Comparison of ENCODE assay signal across 9 cellular contexts in genomic region chr22:46770151-46770641, GRCh38. TPM values are rescaled to one million over a fixed set of nuclear protein-coding genes. Genes with fewer than 3 reads are reported as not detected.
DNase-seq lines count a peak whose midpoint lies in the region; ATAC-seq and TF ChIP-seq lines count a peak whose summit lies in the region.
"Had no signal": no experiment of that assay in that cellular context is flagged by ENCODE, and none has a peak within 500 bp of the region (broad histone marks: within the 10 kb centered on the region; RNA-seq: fewer than 3 reads in every experiment).

No MANE protein-coding gene starts in this region.

- H3K9me3 Mint-ChIP-seq in activated naive CD8-positive, alpha-beta T cell treated with anti-CD3 and anti-CD28 coated beads, Interleukin-2, amount 10 ng/mL, durations not matched to agents 7 days and 5 days: no peaks in the 10 kb centered on the region
- H3K9me3 Mint-ChIP-seq: mesothelial cell of epicardium had no signal

- no peaks in the 10 kb centered on the region for H3K9me3 ChIP-seq in HEK293 (ENCODE audit: control insufficient read depth, insufficient read depth, low read depth, low read length)
- no peaks in the 10 kb centered on the region for H3K9me3 ChIP-seq in liver (ENCODE audit: control insufficient read depth in 4 of 4, low read length in 3 of 4)
- no peaks in the 10 kb centered on the region for H3K9me3 ChIP-seq in stomach

- TF ChIP-seq POLR2A in stomach (IDR thresholded peaks at IDR 0.05): no peak

- CTCF ChIA-PET in HEK293 (lab: Yijun Ruan, JAX): interaction anchor here (0.7 to 6.6 kb wide), 5 partner anchors 11 to 117 kb away, joined by 3 to 33 read pairs (median 4); no protein-coding TSS in a partner anchor

- TF ChIP-seq CTCF in HEK293 (tag by site-specific recombination; IDR thresholded peaks at IDR 0.05): no peak
- TF ChIP-seq CTCF in liver (IDR thresholded peaks at IDR 0.05; ENCODE audit: low read depth, low read length, missing input control): no peak
- TF ChIP-seq CTCF in stomach (IDR thresholded peaks at IDR 0.05): no peak

- H3K36me3 ChIP-seq in HEK293 (ENCODE audit: control insufficient read depth in 2 of 2, insufficient read depth in 1 of 2, low read length in 2 of 2) (peaks cover 0 to 9% of the 10 kb centered on the region in 2 experiments; a peak in 2 of 3 replicates), liver (ENCODE audit: control insufficient read depth in 4 of 4, insufficient read depth in 3 of 4, low read depth in 1 of 4, low read length in 3 of 4) (no peaks in the 10 kb centered on the region), stomach (no peaks in the 10 kb centered on the region)

- no peaks in the 10 kb centered on the region for H3K27me3 Mint-ChIP-seq in activated naive CD8-positive, alpha-beta T cell treated with anti-CD3 and anti-CD28 coated beads, Interleukin-2, amount 10 ng/mL, durations not matched to agents 7 days and 5 days

- H3K4me3 Mint-ChIP-seq in activated naive CD8-positive, alpha-beta T cell treated with anti-CD3 and anti-CD28 coated beads, Interleukin-2, amount 10 ng/mL, durations not matched to agents 7 days and 5 days: peak overlapping the region; percentile 52
- H3K4me3 Mint-ChIP-seq: mesothelial cell of epicardium had no signal

- no peak for DNase-seq in activated naive CD8-positive, alpha-beta T cell treated with anti-CD3 and anti-CD28 coated beads, Interleukin-2, amount 10 ng/mL, durations not matched to agents 7 days and 5 days
- DNase-seq in stomach (no peak), T-helper 2 cell (no peak), inferior parietal cortex (ENCODE audit: extremely low spot score) (no peak)
- DNase-seq: NCI-H510A had no signal

- peaks cover 20% of the 10 kb centered on the region for H3K36me3 Mint-ChIP-seq in activated naive CD8-positive, alpha-beta T cell treated with anti-CD3 and anti-CD28 coated beads, Interleukin-2, amount 10 ng/mL, durations not matched to agents 7 days and 5 days
- H3K36me3 Mint-ChIP-seq: mesothelial cell of epicardium had no signal

- H3K4me1 ChIP-seq in HEK293 (ENCODE audit: control insufficient read depth, insufficient read depth, low read length) (peaks cover 19% of the 10 kb centered on the region), liver (ENCODE audit: control insufficient read depth in 4 of 4, insufficient read depth in 4 of 4, low read length in 3 of 4) (peaks cover 0 to 25% (median 7%) of the 10 kb centered on the region in 4 donors), stomach (peaks cover 33 to 84% (median 75%) of the 10 kb centered on the region in 4 donors)

- H3K27me3 ChIP-seq in liver (ENCODE audit: control insufficient read depth in 4 of 4, insufficient read depth in 4 of 4, low read length in 3 of 4) (no peaks in the 10 kb centered on the region), stomach (no peaks in the 10 kb centered on the region)

- intact Hi-C loops in stomach (cut with DNase I; ENCODE audit: low total_unique reads): no loop called here

- H3K9ac ChIP-seq in liver (ENCODE audit: low read depth in 1 of 2, low read length in 2 of 2): no peak overlapping the region

- ATAC-seq in activated naive CD8-positive, alpha-beta T cell treated with anti-CD3 and anti-CD28 coated beads, Interleukin-2, amount 10 ng/mL, durations not matched to agents 7 days and 5 days (ENCODE audit: low read depth): no peak
- no peak for ATAC-seq in GM18520 (IDR thresholded peaks at IDR 0.05; ENCODE audit: unreplicated experiment)

- TF ChIP-seq RAD21 in liver (IDR thresholded peaks at IDR 0.05): no peak

- POLR2A ChIA-PET in HEK293 (lab: Yijun Ruan, JAX): no interaction called here
- POLR2A ChIA-PET in activated naive CD8-positive, alpha-beta T cell treated with anti-CD3 and anti-CD28 coated beads, Interleukin-2, amount 10 ng/mL, durations not matched to agents 7 days and 5 days (lab: Charles Lee): interaction anchor here (0.6 to 1.3 kb wide), 2 partner anchors 8 to 11 kb away, joined by 3 to 4 read pairs; no protein-coding TSS in a partner anchor

- H3K27ac ChIP-seq in HEK293 (ENCODE audit: extremely low read depth, low read depth, low read length): 0 out of 2 replicates have a peak overlapping the region, but pooled peaks have one; percentile 16
- peak overlapping the region; percentile 65 to 72 for H3K27ac ChIP-seq in liver (ENCODE audit: low read depth in 1 of 2, low read length in 2 of 2)
- H3K27ac ChIP-seq in stomach: peak overlapping the region; percentile 54 to 74 (median 63)

- no peak overlapping the region for H3K4me3 ChIP-seq in HEK293 (ENCODE audit: low read depth, low read length)
- H3K4me3 ChIP-seq in liver (ENCODE audit: low read depth in 1 of 3, low read length in 3 of 3): no peak overlapping the region
- H3K4me3 ChIP-seq in stomach: no peak overlapping the region

- TF ChIP-seq EP300 in stomach (IDR thresholded peaks at IDR 0.05): no peak

- H3K4me1 Mint-ChIP-seq in activated naive CD8-positive, alpha-beta T cell treated with anti-CD3 and anti-CD28 coated beads, Interleukin-2, amount 10 ng/mL, durations not matched to agents 7 days and 5 days: peaks cover 49% of the 10 kb centered on the region

- WGBS in liver: 77% methylated on average over 14 of the region's 14 CpGs
- WGBS in stomach, 5 donors: 76 to 87% (median 81%) methylated on average over 10 to 14 of the region's 14 CpGs

- peak overlapping the region; percentile 89 for H3K27ac Mint-ChIP-seq in activated naive CD8-positive, alpha-beta T cell treated with anti-CD3 and anti-CD28 coated beads, Interleukin-2, amount 10 ng/mL, durations not matched to agents 7 days and 5 days

TF ChIP-seq in HEK293, 187 proteins besides CTCF, POLR2A, EP300 and RAD21:
- TF ChIP-seq ZNF777 (tag by site-specific recombination; IDR thresholded peaks at IDR 0.05; ENCODE audit: borderline replicate concordance): no peak
- peak; percentile 87 for TF ChIP-seq REST (tag by site-specific recombination; IDR thresholded peaks at IDR 0.05)
TF ChIP-seq in HEK293: peak in this region for 1.

TF ChIP-seq in liver, 16 proteins besides CTCF, POLR2A, EP300 and RAD21:
- no peak for TF ChIP-seq EGR1 (IDR thresholded peaks at IDR 0.05; ENCODE audit: low read depth in 2 of 2)
- no peak for TF ChIP-seq TAF1 (conservative IDR thresholded peaks at IDR 0.05)
- TF ChIP-seq REST (IDR thresholded peaks at IDR 0.05): no peak
- no peak for TF ChIP-seq FOXA1 (IDR thresholded peaks at IDR 0.05)
- TF ChIP-seq NR2F2 (IDR thresholded peaks at IDR 0.05): no peak
- no peak for TF ChIP-seq SP1 (IDR thresholded peaks at IDR 0.05)
- no peak for TF ChIP-seq JUND (IDR thresholded peaks at IDR 0.05)
- TF ChIP-seq YY1 (IDR thresholded peaks at IDR 0.05): no peak
- TF ChIP-seq FOXA2 (IDR thresholded peaks at IDR 0.05): no peak
- TF ChIP-seq MAX (IDR thresholded peaks at IDR 0.05): no peak
TF ChIP-seq in liver: peak in this region for 0.

RNA-seq across cellular contexts. Expression of gene TBC1D22A, which starts 7.7 kb away (rescaled TPM):
- 10 to 100 TPM; 47.2 to 49.1 TPM for total RNA-seq in activated naive CD8-positive, alpha-beta T cell treated with anti-CD3 and anti-CD28 coated beads, Interleukin-2, amount 10 ng/mL, durations not matched to agents 7 days and 5 days
- total RNA-seq in liver: 10 to 100 TPM in 1 of 2 donors, 1 to 10 TPM in 1; 8.3 to 12.4 TPM
- polyA plus RNA-seq in liver: 1 to 10 TPM; 4.1 to 8.5 TPM
- 10 to 100 TPM; 13.8 to 53.1 (median 47.4) TPM for total RNA-seq in stomach
- polyA plus RNA-seq in stomach: 10 to 100 TPM; 13.3 to 22.1 (median 15.5) TPM

RNA-seq across cellular contexts. Expression of gene CERK, which starts 32.1 kb away (rescaled TPM):
- 10 to 100 TPM; 90.8 to 94.9 TPM for total RNA-seq in activated naive CD8-positive, alpha-beta T cell treated with anti-CD3 and anti-CD28 coated beads, Interleukin-2, amount 10 ng/mL, durations not matched to agents 7 days and 5 days
- 10 to 100 TPM in 1 of 2 donors, 1 to 10 TPM in 1; 9.6 to 24.3 TPM for total RNA-seq in liver
- polyA plus RNA-seq in liver: 10 to 100 TPM in 1 of 2 donors, 1 to 10 TPM in 1; 7.9 to 10.7 TPM
- total RNA-seq in stomach: 10 to 100 TPM; 29.1 to 59.4 (median 42.4) TPM
- polyA plus RNA-seq in stomach: 10 to 100 TPM; 12.5 to 29.2 (median 26.0) TPM

Comparison
In these comparisons a context has a peak if more than half of its experiments do, and no peak if none do; other contexts are left out.
1. H3K27ac ChIP-seq: peak in every context shown above with its lines; median percentile 68 in liver; 63 in stomach; 16 in HEK293.